In the genomic region with DNA sequence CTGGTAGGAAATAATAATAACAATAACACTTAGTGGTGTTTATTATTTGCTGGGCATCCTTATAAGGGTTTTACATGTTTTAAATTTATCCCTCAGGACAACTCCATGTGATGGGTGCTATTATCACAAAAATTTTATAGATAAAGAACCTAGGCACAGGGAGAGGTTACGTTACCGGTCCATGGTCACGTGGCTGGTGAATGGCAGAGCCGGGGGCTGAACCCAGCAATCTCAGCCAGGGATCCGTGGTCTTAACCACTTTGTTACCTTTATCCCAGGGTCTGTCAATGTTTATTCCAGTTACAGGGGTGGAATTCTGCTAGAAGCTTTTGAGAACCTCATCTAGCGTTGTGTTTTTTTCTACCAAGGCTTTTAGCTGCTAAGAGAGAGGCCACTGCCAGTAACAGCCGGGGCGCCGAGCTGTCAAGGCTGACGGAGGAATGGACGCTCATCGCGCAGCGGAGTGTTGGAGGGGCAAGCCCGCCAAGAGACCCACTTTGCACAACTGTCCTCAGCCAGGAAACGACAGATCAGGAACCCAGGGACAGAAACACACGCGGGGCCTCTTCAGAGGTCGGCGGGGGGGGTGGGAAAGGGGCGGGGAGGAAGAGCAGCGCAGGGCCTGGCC, we compare ENCODE assay signal across 8 cellular contexts. TPM values are rescaled to one million over a fixed set of nuclear protein-coding genes. Genes with fewer than 3 reads are reported as not detected.
DNase-seq lines count a peak whose midpoint lies in the region; ATAC-seq and TF ChIP-seq lines count a peak whose summit lies in the region.

No MANE protein-coding gene starts in this region.

- H2AK5ac ChIP-seq in H9 (ENCODE audit: insufficient read length, low read length), result no peak overlapping the region

- H3K4me2 ChIP-seq in DND-41 (ENCODE audit: insufficient read depth, low read length) (peak overlapping the region; percentile 71), H9 (ENCODE audit: insufficient read depth, insufficient read length, low read length) (peak overlapping the region; percentile 69)

- H2BK12ac ChIP-seq in H9 (ENCODE audit: insufficient read length, low read depth, low read length), result no peak overlapping the region

- H2AFZ ChIP-seq in DND-41 (ENCODE audit: low read depth, low read length) (peak overlapping the region; percentile 84), H9 (ENCODE audit: low read length) (no peak overlapping the region)

- H4K91ac ChIP-seq in H9 (ENCODE audit: insufficient read length, low read depth, low read length), result no peak overlapping the region

- intact Hi-C loops in dorsolateral prefrontal cortex (cut with DNase I), result loop anchor here (2.0 to 10.0 kb wide), 4 partner anchors 70 to 956 kb away; a partner anchor contains a TSS
- intact Hi-C loops in testis (cut with DNase I; ENCODE audit: low total_unique reads), result no loop called here

- H3K23me2 ChIP-seq in H9 (ENCODE audit: insufficient read length, low read depth, low read length, poor library complexity, severe bottlenecking), result peaks cover 3% of the 10 kb centered on the region

- no peak overlapping the region for H4K8ac ChIP-seq in H9 (replicated peaks; ENCODE audit: insufficient read length, low read depth, low read length)

- H4K20me1 ChIP-seq in DND-41 (ENCODE audit: insufficient read depth, low read length), result no peaks in the 10 kb centered on the region
- H4K20me1 ChIP-seq in H9 (ENCODE audit: control insufficient read depth, insufficient read depth, insufficient read length), result no peaks in the 10 kb centered on the region

- H3K27me3 ChIP-seq in DND-41 (ENCODE audit: insufficient read depth, low read length, poor library complexity) (no peaks in the 10 kb centered on the region), H9 (ENCODE audit: insufficient read depth, low read length) (no peaks in the 10 kb centered on the region; the same call in 1 of the 2 replicates), dorsolateral prefrontal cortex (no peaks in the 10 kb centered on the region), testis (no peaks in the 10 kb centered on the region)

- H3K23ac ChIP-seq in H9 (ENCODE audit: insufficient read length, low read depth, low read length), result no peak overlapping the region

- no peak overlapping the region for H3T11ph ChIP-seq in H9 (ENCODE audit: low read length)

- H3K36me3 Mint-ChIP-seq in H9 (ENCODE audit: insufficient read depth in 1 of 3, low read depth in 3 of 3), result peaks cover 2 to 16% (median 8%) of the 10 kb centered on the region in 3 experiments; a peak in 6 of 7 replicates
- peaks cover 23% of the 10 kb centered on the region for H3K36me3 Mint-ChIP-seq in mesothelial cell of epicardium

- H2BK5ac ChIP-seq in H9 (ENCODE audit: insufficient read length, low read length), result no peak overlapping the region

- peak; percentile 5; the same call in 2 of the 3 replicates for ATAC-seq in DND-41 (ENCODE audit: insufficient read depth, low read depth)
- no peak for ATAC-seq in GM19455 (IDR thresholded peaks at IDR 0.05; ENCODE audit: unreplicated experiment)
- no peak for ATAC-seq in HG03108 (IDR thresholded peaks at IDR 0.05; ENCODE audit: unreplicated experiment)

- TF ChIP-seq CTCF in DND-41 (IDR thresholded peaks at IDR 0.05; ENCODE audit: borderline replicate concordance, extremely low read depth, low read length, poor library complexity, severe bottlenecking) (no peak), H9 (conservative IDR thresholded peaks at IDR 0.05) (no peak), RWPE1 (conservative IDR thresholded peaks at IDR 0.05; ENCODE audit: low read depth) (no peak), dorsolateral prefrontal cortex (IDR thresholded peaks at IDR 0.05 in 54 of 56, conservative IDR thresholded peaks at IDR 0.05 in 2 of 56; ENCODE audit: low read depth in 1 of 56, partially characterized antibody in 56 of 56) (no peak), mesothelial cell of epicardium (IDR thresholded peaks at IDR 0.05; ENCODE audit: unreplicated experiment) (no peak), testis (IDR thresholded peaks at IDR 0.05) (no peak)

- H3K27ac Mint-ChIP-seq in H9, result peak overlapping the region; percentile 70 to 91 (median 91); a peak in 5 of 7 replicates
- H3K27ac Mint-ChIP-seq in mesothelial cell of epicardium, result peak overlapping the region; percentile 99

- no peaks in the 10 kb centered on the region for H3K79me1 ChIP-seq in H9 (ENCODE audit: insufficient read depth, low read depth, low read length, poor library complexity, severe bottlenecking)

- no peak overlapping the region for H3K18ac ChIP-seq in H9 (ENCODE audit: insufficient read length, low read depth, low read length)

- H2BK20ac ChIP-seq in H9 (ENCODE audit: low read depth, low read length, poor library complexity, severe bottlenecking), result no peak overlapping the region

- no peak overlapping the region for H3K14ac ChIP-seq in H9 (ENCODE audit: insufficient read depth, low read length)

- CTCF ChIA-PET in RWPE1 (lab: Yijun Ruan, JAX), result interaction anchor here (0.6 kb wide), 1 partner anchor 41 kb away, joined by 4 read pairs; no protein-coding TSS in a partner anchor

- H3K9me3 ChIP-seq in DND-41 (ENCODE audit: insufficient read depth, low read length, severe bottlenecking), result no peaks in the 10 kb centered on the region
- no peaks in the 10 kb centered on the region for H3K9me3 ChIP-seq in H9 (ENCODE audit: control insufficient read depth, low read depth, low read length)
- H3K9me3 ChIP-seq in testis, result no peaks in the 10 kb centered on the region

- H3K9me3 Mint-ChIP-seq in H9 (peaks cover 8 to 10% of the 10 kb centered on the region in 2 experiments; a peak in 4 of 5 replicates), mesothelial cell of epicardium (peaks cover 10% of the 10 kb centered on the region)

- no CpG with 5 or more reads among the region's 22 CpGs for WGBS in H9 (ENCODE audit: extremely low coverage, insufficient read length, low lambda C conversion rate)
- 0 to 1% methylated on average over 16 to 22 of the region's 22 CpGs for WGBS in testis, 2 donors

- POLR2A ChIA-PET in RWPE1 (lab: Yijun Ruan, JAX; ENCODE audit: low non-redundant PET), result no interaction called here

- no peak overlapping the region for H4K5ac ChIP-seq in H9 (ENCODE audit: insufficient read length, low read depth, low read length)

- no peak overlapping the region for H2BK120ac ChIP-seq in H9 (ENCODE audit: low read depth, low read length, poor library complexity, severe bottlenecking)

- DNase-seq in DND-41 (no peak), H9 (peak; percentile 56), RWPE1 (ENCODE audit: low spot score) (peak; percentile 54), dorsolateral prefrontal cortex (peak in 9 of 10 donors; percentile 45 to 67 (median 55)), mesothelial cell of epicardium (ENCODE audit: low spot score in 2 of 2, unreplicated experiment in 2 of 2) (no peak), testis (peak; percentile 75)

- peak overlapping the region; percentile 86 for H3K9ac ChIP-seq in DND-41 (ENCODE audit: low read depth, low read length)
- H3K9ac ChIP-seq in H9 (ENCODE audit: extremely low read depth, insufficient read length, low read length), result peak overlapping the region; percentile 16

- H3K4me1 Mint-ChIP-seq in H9, result peaks cover 40 to 42% of the 10 kb centered on the region in 2 experiments
- peaks cover 36% of the 10 kb centered on the region for H3K4me1 Mint-ChIP-seq in mesothelial cell of epicardium

- H3K27me3 Mint-ChIP-seq in H9 (ENCODE audit: low read depth) (peaks cover 17% of the 10 kb centered on the region), mesothelial cell of epicardium (ENCODE audit: low read depth) (no peaks in the 10 kb centered on the region)

- peak overlapping the region; percentile 92 to 95 for H3K4me3 Mint-ChIP-seq in H9
- peak overlapping the region; percentile 93 for H3K4me3 Mint-ChIP-seq in mesothelial cell of epicardium

- no peaks in the 10 kb centered on the region for H3K36me3 ChIP-seq in DND-41 (ENCODE audit: insufficient read depth, low read length)
- no peaks in the 10 kb centered on the region for H3K36me3 ChIP-seq in testis (ENCODE audit: low read depth, missing control alignments)

- no peak overlapping the region for H3K4ac ChIP-seq in H9 (ENCODE audit: low read depth, low read length)

- H3K4me3 ChIP-seq in DND-41 (ENCODE audit: low read depth in 1 of 2, low read length in 2 of 2) (peak overlapping the region; percentile 51 to 68; a peak in 3 of 4 replicates), dorsolateral prefrontal cortex (peak overlapping the region; percentile 65 to 97 (median 80)), testis (peak overlapping the region; percentile 78 to 86)

- H3K4me1 ChIP-seq in DND-41 (ENCODE audit: insufficient read depth, low read length) (peaks cover 33% of the 10 kb centered on the region), H9 (ENCODE audit: insufficient read depth, low read length) (no peaks in the 10 kb centered on the region; the same call in 1 of the 2 replicates), testis (peaks cover 31% of the 10 kb centered on the region)

- H3K56ac ChIP-seq in H9 (ENCODE audit: insufficient read length, low read depth, low read length), result no peak overlapping the region

- H3K27ac ChIP-seq in DND-41 (ENCODE audit: low read length) (peak overlapping the region; percentile 93), H9 (ENCODE audit: insufficient read length, low read depth, low read length) (no peak overlapping the region), RWPE1 (peak overlapping the region; percentile 94), dorsolateral prefrontal cortex (peak overlapping the region; percentile 78 to 98 (median 93)), testis (peak overlapping the region; percentile 90 to 98)

- no peak for TF ChIP-seq POLR2A in testis (IDR thresholded peaks at IDR 0.05)

- H3K79me2 ChIP-seq in DND-41 (ENCODE audit: insufficient read depth, low read length) (peaks cover 37% of the 10 kb centered on the region), H9 (ENCODE audit: insufficient read depth, low read length) (no peaks in the 10 kb centered on the region)

- no peak overlapping the region for H2BK15ac ChIP-seq in H9 (ENCODE audit: low read depth, low read length)

RNA-seq across cellular contexts. Expression of a gene that starts 0.4 kb away (rescaled TPM):
- total RNA-seq in H9 (2021), result 9.6 and 10.8 TPM in 2 replicates
- total RNA-seq in dorsolateral prefrontal cortex, result 10 to 100 TPM; 29.1 to 65.1 (median 46.0) TPM
- total RNA-seq in mesothelial cell of epicardium, result 14.6 to 17.5 TPM (median 15.3 TPM) in 3 replicates
- total RNA-seq in testis, result 10 to 100 TPM; 44.9 to 51.1 TPM
- polyA plus RNA-seq in testis (ENCODE audit: insufficient read depth, low read depth, low replicate concordance), result 127 TPM

Comparison
In these comparisons a context has a peak if more than half of its experiments do, and no peak if none do; other contexts are left out.
1. DNase-seq: peak in H9 (single experiment), RWPE1 (single experiment), dorsolateral prefrontal cortex (9 of 10) and testis (single experiment); none in DND-41 (single experiment) and mesothelial cell of epicardium (0 of 2).
2. Peak in every context shown above with its lines, with median percentiles within 50 percentile points of each other: H3K4me3 ChIP-seq.